15 cellular contexts compared by ENCODE assay signal in the genomic region with DNA sequence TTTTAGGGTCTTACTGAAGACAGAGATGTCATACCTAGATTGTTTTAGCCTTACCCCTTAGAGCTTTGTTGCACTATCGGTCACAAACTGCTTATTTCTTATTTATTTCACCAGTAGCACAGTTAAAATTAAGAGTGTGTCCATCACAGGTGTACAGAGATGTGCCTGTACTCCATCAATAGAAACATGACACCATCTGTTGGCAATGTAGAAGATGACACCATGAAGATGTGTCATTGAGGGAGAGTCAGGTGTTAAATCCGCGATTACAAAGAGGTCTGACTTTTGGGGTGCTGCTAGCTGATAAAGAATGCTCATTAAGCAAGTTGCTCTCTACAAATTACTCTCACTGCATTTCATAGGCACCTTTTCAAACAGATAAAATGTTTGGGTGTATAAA.
DNase-seq lines count a peak whose midpoint lies in the region; ATAC-seq and TF ChIP-seq lines count a peak whose summit lies in the region.
"Had no signal": no experiment of that assay in that cellular context is flagged by ENCODE, and none has a peak within 500 bp of the region (broad histone marks: within the 10 kb centered on the region; RNA-seq: fewer than 3 reads in every experiment).

No MANE protein-coding gene starts in this region.

- no peaks in the 10 kb centered on the region for H4K20me1 ChIP-seq in neural progenitor cell (ENCODE audit: low read depth)

- H3K27me3 ChIP-seq in neural progenitor cell (no peaks in the 10 kb centered on the region), adrenal gland (no peaks in the 10 kb centered on the region)
- H3K27me3 ChIP-seq: left lung had no signal

- H3K36me3 ChIP-seq in neural progenitor cell (no peaks in the 10 kb centered on the region), adrenal gland (replicated peaks in 1 of 2) (peaks cover 0 to 7% of the 10 kb centered on the region in 2 donors)

- no peaks in the 10 kb centered on the region for H3K27me3 Mint-ChIP-seq in neural progenitor cell (ENCODE audit: insufficient read depth, low read depth)

- DNase-seq in NCI-H510A treated with DMSO at 0.1 percent for 48 hours (lab: John Stamatoyannopoulos, UW), result peak; percentile 34
- no peak for DNase-seq in NCI-H510A (lab: John Stamatoyannopoulos, UW)
- no peak for DNase-seq in neural progenitor cell (ENCODE audit: low spot score)
- DNase-seq in adrenal gland, result no peak
- no peak for DNase-seq in stimulated activated CD4-positive, alpha-beta T cell treated with anti-CD3 and anti-CD28 coated beads, Interleukin-1b, Interleukin-23, amount 100 ng/mL, for 48 hours
- DNase-seq: ACHN; activated T-cell treated with anti-CD3 and anti-CD28 coated beads, Interleukin-2, amount 50 U/mL, for 72 hours; central memory CD4-positive, alpha-beta T cell; H7; left lung had no signal

- H3K9me3 ChIP-seq in neural progenitor cell (ENCODE audit: low read depth), result no peaks in the 10 kb centered on the region
- no peaks in the 10 kb centered on the region for H3K9me3 ChIP-seq in adrenal gland (replicated peaks in 1 of 3)
- H3K9me3 ChIP-seq: left lung had no signal

- H3K9ac ChIP-seq in neural progenitor cell, result no peak overlapping the region

- TF ChIP-seq POLR2A in adrenal gland (IDR thresholded peaks at IDR 0.05), result no peak

- H3K4me2 ChIP-seq in neural progenitor cell, result no peak overlapping the region

- H3K4me3 ChIP-seq in neural progenitor cell (no peak overlapping the region), adrenal gland (no peak overlapping the region)
- H3K4me3 ChIP-seq: left lung had no signal

- intact Hi-C loops in adrenal gland (cut with DNase I), result no loop called here

- H3K4me1 ChIP-seq in neural progenitor cell (peaks cover 26% of the 10 kb centered on the region), adrenal gland (replicated peaks in 1 of 2) (no peaks in the 10 kb centered on the region)
- H3K4me1 ChIP-seq: left lung had no signal

- peaks cover 3% of the 10 kb centered on the region for H3K9me3 Mint-ChIP-seq in neural progenitor cell
- H3K9me3 Mint-ChIP-seq: activated T-cell treated with anti-CD3 and anti-CD28 coated beads, Interleukin-2, amount 50 U/mL, for 72 hours had no signal

- H3K27ac ChIP-seq in angular gyrus (ENCODE audit: low read depth, low read length), result peak overlapping the region; percentile 55
- no peak overlapping the region for H3K27ac ChIP-seq in neural progenitor cell
- H3K27ac ChIP-seq in adrenal gland, result no peak overlapping the region
- H3K27ac ChIP-seq: left lung, VCaP had no signal

- H3K4me1 Mint-ChIP-seq in neural progenitor cell, result peaks cover 36% of the 10 kb centered on the region

- ATAC-seq in HG03103 (IDR thresholded peaks at IDR 0.05; ENCODE audit: low read depth, unreplicated experiment) (peak; percentile 51), GM19035 (IDR thresholded peaks at IDR 0.05; ENCODE audit: unreplicated experiment) (no peak)
- ATAC-seq: left lung, Panc1 had no signal

- no peak overlapping the region for H2AFZ ChIP-seq in neural progenitor cell (replicated peaks)

- 77 to 87% (median 84%) methylated on average over 3 of the region's 3 CpGs for WGBS in adrenal gland, 4 donors

- peak overlapping the region; percentile 98 for H3K27ac Mint-ChIP-seq in neural progenitor cell
- H3K27ac Mint-ChIP-seq: activated T-cell treated with anti-CD3 and anti-CD28 coated beads, Interleukin-2, amount 50 U/mL, for 72 hours had no signal

- H3K36me3 Mint-ChIP-seq in neural progenitor cell, result peaks cover 2% of the 10 kb centered on the region

- TF ChIP-seq CTCF in neural progenitor cell (IDR thresholded peaks at IDR 0.05) (no peak), adrenal gland (IDR thresholded peaks at IDR 0.05) (no peak)

- H3F3A ChIP-seq in neural progenitor cell (ENCODE audit: low read depth), result no peaks in the 10 kb centered on the region

- H3K79me2 ChIP-seq in neural progenitor cell (ENCODE audit: low read depth), result no peaks in the 10 kb centered on the region

- peak overlapping the region; percentile 15 for H3K4me3 Mint-ChIP-seq in neural progenitor cell
- H3K4me3 Mint-ChIP-seq: activated T-cell treated with anti-CD3 and anti-CD28 coated beads, Interleukin-2, amount 50 U/mL, for 72 hours had no signal
